15 cellular contexts compared by ENCODE assay signal in the genomic region with DNA sequence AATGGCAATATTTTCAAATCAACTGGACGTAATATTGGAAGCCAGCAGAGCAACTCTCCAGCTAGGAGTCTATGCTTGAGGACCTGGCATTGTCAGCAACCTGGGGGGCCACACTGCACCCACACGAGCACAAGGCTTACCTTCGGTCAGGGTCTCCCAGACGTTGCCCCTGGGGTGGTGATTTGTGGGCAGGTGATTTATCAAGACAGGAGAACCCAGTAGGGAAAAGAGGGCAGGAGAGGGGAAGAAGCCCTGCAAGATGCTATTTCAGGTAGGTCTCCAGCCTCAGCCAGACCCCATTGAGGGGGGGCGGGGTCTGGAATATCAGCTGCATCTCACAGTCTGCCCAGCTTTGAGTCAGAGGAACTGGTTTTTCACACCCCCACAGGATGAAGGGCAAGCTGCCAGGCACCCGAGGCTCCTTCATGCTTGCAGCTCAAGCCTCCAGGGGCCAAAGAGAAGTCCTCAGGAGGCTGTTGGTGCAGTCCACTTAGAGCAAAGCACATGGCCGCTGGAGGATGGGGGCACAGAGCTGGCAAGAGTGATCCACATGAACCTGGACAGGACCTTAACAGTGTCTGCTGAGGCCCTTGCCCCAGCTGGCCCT.
DNase-seq lines count a peak whose midpoint lies in the region; ATAC-seq lines count a peak whose summit lies in the region.
"Had no signal": no experiment of that assay in that cellular context is flagged by ENCODE, and none has a peak within 500 bp of the region (broad histone marks: within the 10 kb centered on the region; RNA-seq: fewer than 3 reads in every experiment).

No MANE protein-coding gene starts in this region.

- no peak overlapping the region for H3K9ac ChIP-seq in trophoblast cell (ENCODE audit: low read length)

- peaks cover 33% of the 10 kb centered on the region for H3K4me1 Mint-ChIP-seq in central memory CD8-positive, alpha-beta T cell
- H3K4me1 Mint-ChIP-seq: CD4-positive, alpha-beta memory T cell had no signal

- H3K79me2 ChIP-seq in trophoblast cell (ENCODE audit: control insufficient read depth, insufficient read depth, low read length, poor library complexity) = no peaks in the 10 kb centered on the region

- no peak overlapping the region for H3K27ac ChIP-seq in trophoblast cell (ENCODE audit: low read depth, low read length)
- H3K27ac ChIP-seq: RWPE1, SJSA1 had no signal

- no peak overlapping the region for H4K12ac ChIP-seq in trophoblast cell (ENCODE audit: low read depth, low read length)

- H2AK5ac ChIP-seq in trophoblast cell (ENCODE audit: low read length) = no peak overlapping the region

- no peak overlapping the region for H3K18ac ChIP-seq in trophoblast cell (ENCODE audit: low read length)

- H3K4ac ChIP-seq in trophoblast cell (ENCODE audit: low read depth, low read length) = no peak overlapping the region

- H3K27me3 Mint-ChIP-seq in central memory CD8-positive, alpha-beta T cell = no peaks in the 10 kb centered on the region

- no peaks in the 10 kb centered on the region for H3K4me1 ChIP-seq in trophoblast cell (ENCODE audit: control insufficient read depth in 1 of 2, insufficient read depth in 2 of 2, low read length in 2 of 2)
- H3K4me1 ChIP-seq: SJSA1 had no signal

- peak overlapping the region; percentile 20 for H3K27ac Mint-ChIP-seq in central memory CD8-positive, alpha-beta T cell (ENCODE audit: low read depth)

- H4K8ac ChIP-seq in trophoblast cell (ENCODE audit: low read depth, low read length) = no peak overlapping the region

- no peak overlapping the region for H4K91ac ChIP-seq in trophoblast cell (ENCODE audit: low read depth, low read length)

- no CpG with 5 or more reads among the region's 7 CpGs for WGBS in trophoblast cell (ENCODE audit: extremely low coverage, insufficient coverage, insufficient read length)

- H3K23ac ChIP-seq in trophoblast cell (ENCODE audit: low read length) = no peak overlapping the region

- H3K79me1 ChIP-seq in trophoblast cell (ENCODE audit: low read length) = no peaks in the 10 kb centered on the region

- H2BK120ac ChIP-seq in trophoblast cell (ENCODE audit: insufficient read depth, low read length, poor library complexity) = no peak overlapping the region

- ATAC-seq in central memory CD8-positive, alpha-beta T cell (replicated peaks; ENCODE audit: extremely low read depth, poor library complexity, severe bottlenecking) = peak; percentile 46
- ATAC-seq in HG03095 (IDR thresholded peaks at IDR 0.05; ENCODE audit: unreplicated experiment) = no peak

- no peaks in the 10 kb centered on the region for H3K36me3 ChIP-seq in trophoblast cell (ENCODE audit: control insufficient read depth in 1 of 2, insufficient read depth in 2 of 2, low read length in 2 of 2)
- H3K36me3 ChIP-seq: SJSA1 had no signal

- peak overlapping the region; percentile 40 for H3K4me3 ChIP-seq in trophoblast cell (ENCODE audit: low read depth, low read length)
- H3K4me3 ChIP-seq: SJSA1 had no signal

- peaks cover 11% of the 10 kb centered on the region for H3K9me3 ChIP-seq in trophoblast cell (ENCODE audit: insufficient read depth, low read depth, low read length)
- H3K9me3 ChIP-seq: SJSA1 had no signal

- no peak overlapping the region for H2BK5ac ChIP-seq in trophoblast cell (ENCODE audit: low read depth, low read length, poor library complexity)

- peaks cover 2% of the 10 kb centered on the region for H3K36me3 Mint-ChIP-seq in central memory CD8-positive, alpha-beta T cell (ENCODE audit: insufficient read depth)
- H3K36me3 Mint-ChIP-seq: CD4-positive, alpha-beta memory T cell had no signal

- DNase-seq in activated effector memory CD4-positive, alpha-beta T cell treated with anti-CD3 and anti-CD28 coated beads, Interleukin-2, amount 50 U/mL, for 16 hours = peak; percentile 46
- no peak for DNase-seq in activated effector memory CD4-positive, alpha-beta T cell treated with Interleukin-2 at 50 U/mL for 16 hours
- DNase-seq in EH (ENCODE audit: low read depth) = peak; percentile 6
- no peak for DNase-seq in central memory CD8-positive, alpha-beta T cell (ENCODE audit: low spot score in 2 of 2)
- DNase-seq in trophoblast cell = no peak
- no peak for DNase-seq in stimulated activated CD8-positive, alpha-beta memory T cell treated with anti-CD3 and anti-CD28 coated beads, Interleukin-4, amount 100 ng/mL, for 48 hours
- no peak for DNase-seq in NCI-H1694 treated with DMSO at 0.1 percent for 48 hours (lab: John Stamatoyannopoulos, UW)
- DNase-seq: CD4-positive, alpha-beta memory T cell; GOT3; NCI-H1105; NCI-H2029 treated with DMSO at 0.1 percent for 48 hours; NCI-H510A treated with DMSO at 0.1 percent for 48 hours had no signal

- no peaks in the 10 kb centered on the region for H3K9me3 Mint-ChIP-seq in central memory CD8-positive, alpha-beta T cell

- peak overlapping the region; percentile 17 for H3K4me3 Mint-ChIP-seq in central memory CD8-positive, alpha-beta T cell
- H3K4me3 Mint-ChIP-seq: CD4-positive, alpha-beta memory T cell had no signal

- no peak overlapping the region for H2BK12ac ChIP-seq in trophoblast cell (ENCODE audit: low read length)

- no peak overlapping the region for H2AFZ ChIP-seq in trophoblast cell (ENCODE audit: insufficient read depth, low read length, poor library complexity)

- H3K27me3 ChIP-seq in trophoblast cell (ENCODE audit: insufficient read depth, low read length) = no peaks in the 10 kb centered on the region
- H3K27me3 ChIP-seq: SJSA1 had no signal

- no peak overlapping the region for H3K4me2 ChIP-seq in trophoblast cell (ENCODE audit: low read length)

- no peak overlapping the region for H3K14ac ChIP-seq in trophoblast cell (ENCODE audit: low read length)

Comparison
In these comparisons a context has a peak if more than half of its experiments do, and no peak if none do; other contexts are left out.
1. DNase-seq: peak in activated effector memory CD4-positive, alpha-beta T cell treated with anti-CD3 and anti-CD28 coated beads, Interleukin-2, amount 50 U/mL, for 16 hours (single experiment) and EH (single experiment); none in activated effector memory CD4-positive, alpha-beta T cell treated with Interleukin-2 at 50 U/mL for 16 hours (single experiment), central memory CD8-positive, alpha-beta T cell (0 of 2), trophoblast cell (0 of 2), stimulated activated CD8-positive, alpha-beta memory T cell treated with anti-CD3 and anti-CD28 coated beads, Interleukin-4, amount 100 ng/mL, for 48 hours (single experiment) and NCI-H1694 treated with DMSO at 0.1 percent for 48 hours (single experiment).